16 cellular contexts compared by ENCODE assay signal in the genomic region with DNA sequence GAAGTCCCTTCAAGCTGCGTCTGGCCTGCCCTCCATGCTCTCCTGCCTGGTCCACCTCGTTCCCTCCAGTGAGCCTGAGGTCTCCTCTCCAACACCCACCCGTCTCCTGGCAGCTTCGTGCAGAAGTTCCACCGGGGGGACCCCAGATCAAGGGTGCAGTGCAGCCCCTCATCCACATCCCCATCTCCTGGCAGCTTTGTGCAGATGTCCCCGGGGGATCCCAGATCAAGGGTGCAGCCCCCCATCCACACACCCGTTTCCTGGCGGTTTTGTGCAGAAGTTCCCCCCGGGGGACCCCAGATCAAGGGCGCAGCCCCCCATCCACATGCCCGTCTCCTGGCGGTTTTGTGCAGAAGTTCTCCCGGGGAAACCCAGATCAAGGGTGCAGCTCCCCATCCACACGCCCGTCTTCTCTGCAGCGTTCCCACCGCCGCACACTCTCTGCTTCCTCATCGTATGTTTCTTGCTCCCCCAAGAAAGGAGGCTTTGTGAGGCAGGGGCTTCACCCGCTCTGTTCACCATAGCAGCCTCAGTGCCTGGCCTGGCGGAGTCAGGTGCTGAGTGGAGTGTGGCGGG. TPM values are rescaled to one million over a fixed set of nuclear protein-coding genes. Genes with fewer than 3 reads are reported as not detected.
DNase-seq lines count a peak whose midpoint lies in the region; ATAC-seq and TF ChIP-seq lines count a peak whose summit lies in the region.
"Had no signal": no experiment of that assay in that cellular context is flagged by ENCODE, and none has a peak within 500 bp of the region (broad histone marks: within the 10 kb centered on the region; RNA-seq: fewer than 3 reads in every experiment).

No MANE protein-coding gene starts in this region.

- intact Hi-C loops in sciatic nerve (cut with DNase I), result no loop called here

- TF ChIP-seq CTCF in coronary artery (IDR thresholded peaks at IDR 0.05) (no peak), HFFc6 (IDR thresholded peaks at IDR 0.05) (no peak)

- ATAC-seq in central memory CD8-positive, alpha-beta T cell (replicated peaks; ENCODE audit: extremely low read depth, poor library complexity, severe bottlenecking), result no peak
- no peak for ATAC-seq in sciatic nerve
- ATAC-seq: A549, HCT116 had no signal

- H3K27ac ChIP-seq in coronary artery, result no peak overlapping the region
- H3K27ac ChIP-seq: A549, BLaER1 had no signal

- DNase-seq in central memory CD8-positive, alpha-beta T cell (ENCODE audit: low spot score in 2 of 2), result no peak
- peak; percentile 68 for DNase-seq in coronary artery (ENCODE audit: low spot score)
- peak; percentile 64 for DNase-seq in mesenteric fat pad (ENCODE audit: low spot score)
- peak; percentile 19 for DNase-seq in sciatic nerve (ENCODE audit: low spot score)
- no peak for DNase-seq in NCI-H748 (lab: John Stamatoyannopoulos, UW; ENCODE audit: unreplicated experiment)
- DNase-seq in activated gamma-delta T cell treated with Interleukin-2 at 50 U/mL for 16 hours, result no peak
- no peak for DNase-seq in HFFc6
- DNase-seq: Caco-2; CD8-positive, alpha-beta memory T cell; DND-41; GDM1; IMR-90 had no signal

- no peak overlapping the region for H3K4me3 Mint-ChIP-seq in central memory CD8-positive, alpha-beta T cell
- no peak overlapping the region for H3K4me3 Mint-ChIP-seq in HFFc6
- H3K4me3 Mint-ChIP-seq: CD8-positive, alpha-beta memory T cell had no signal

- H3K9me3 Mint-ChIP-seq in central memory CD8-positive, alpha-beta T cell, result peaks cover 8% of the 10 kb centered on the region
- H3K9me3 Mint-ChIP-seq in HFFc6, result peaks cover 7% of the 10 kb centered on the region

- no peak overlapping the region for H3K4me3 ChIP-seq in coronary artery
- H3K4me3 ChIP-seq: A549, BLaER1 had no signal

- H3K36me3 Mint-ChIP-seq in central memory CD8-positive, alpha-beta T cell (ENCODE audit: insufficient read depth), result peaks cover 15% of the 10 kb centered on the region
- H3K36me3 Mint-ChIP-seq in HFFc6 (ENCODE audit: low read depth), result peaks cover 61% of the 10 kb centered on the region

- peaks cover 8% of the 10 kb centered on the region for H3K4me1 Mint-ChIP-seq in central memory CD8-positive, alpha-beta T cell
- no peaks in the 10 kb centered on the region for H3K4me1 Mint-ChIP-seq in HFFc6 (ENCODE audit: low read depth)

- H3K27ac Mint-ChIP-seq in central memory CD8-positive, alpha-beta T cell (ENCODE audit: low read depth), result peak overlapping the region; percentile 44
- no peak overlapping the region for H3K27ac Mint-ChIP-seq in HFFc6

- H3K27me3 Mint-ChIP-seq in central memory CD8-positive, alpha-beta T cell, result no peaks in the 10 kb centered on the region
- H3K27me3 Mint-ChIP-seq in HFFc6 (ENCODE audit: insufficient read depth), result no peaks in the 10 kb centered on the region; the same call in 1 of the 2 replicates
- H3K27me3 Mint-ChIP-seq: CD8-positive, alpha-beta memory T cell had no signal

RNA-seq across cellular contexts. Expression of a gene that starts 35.7 kb away (rescaled TPM):
- total RNA-seq in mesenteric fat pad (45.1 TPM), sciatic nerve (59.6 TPM)
- total RNA-seq in HFFc6 (2021; fragmentation: NEBNext Ultra II Directional; extraction: Animal tissue kit (Norgen Biotek cat#: 25700)), result 10 to 100 TPM; 46.3 to 56.0 (median 52.0) TPM

RNA-seq across cellular contexts. Expression of a gene that starts 35.7 kb away (rescaled TPM):
- total RNA-seq in mesenteric fat pad (18.2 TPM), sciatic nerve (39.1 TPM)
- total RNA-seq in HFFc6 (2021; fragmentation: NEBNext Ultra II Directional; extraction: Animal tissue kit (Norgen Biotek cat#: 25700)), result 10 to 100 TPM; 15.2 to 18.5 (median 16.5) TPM

RNA-seq across cellular contexts. Expression of a gene that starts 41.4 kb away (rescaled TPM):
- total RNA-seq in mesenteric fat pad (not detected), sciatic nerve (not detected)
- not detected for total RNA-seq in HFFc6 (2021; fragmentation: NEBNext Ultra II Directional; extraction: Animal tissue kit (Norgen Biotek cat#: 25700))
- total RNA-seq: Caco-2; CD8-positive, alpha-beta memory T cell; HT-29; IMR-90 had no signal

Comparison
In these comparisons a context has a peak if more than half of its experiments do, and no peak if none do; other contexts are left out.
1. DNase-seq: peak in coronary artery (single experiment), mesenteric fat pad (single experiment) and sciatic nerve (single experiment); none in central memory CD8-positive, alpha-beta T cell (0 of 2), NCI-H748 (single experiment), activated gamma-delta T cell treated with Interleukin-2 at 50 U/mL for 16 hours (single experiment) and HFFc6 (single experiment).